In the genomic region with DNA sequence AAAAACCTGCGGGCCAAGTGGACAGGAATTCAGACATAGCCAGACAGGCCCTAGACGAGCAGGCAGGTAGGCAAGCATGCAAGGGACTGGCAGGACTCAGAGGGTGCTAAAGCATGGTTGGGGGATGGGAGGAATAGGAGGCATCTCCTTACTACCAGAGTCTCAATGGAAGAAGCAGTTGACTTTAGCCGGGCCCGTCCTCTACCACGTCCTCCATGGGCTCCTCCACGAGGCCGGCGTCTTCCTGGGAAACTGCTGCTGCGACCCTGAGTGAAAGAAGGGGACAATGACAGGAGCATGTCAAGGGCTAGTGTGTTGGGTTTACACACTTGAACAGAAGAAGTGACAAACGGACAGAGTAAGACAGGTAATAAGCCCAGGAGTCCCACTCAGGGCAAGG, we compare ENCODE assay signal across 1 cellular context.
TF ChIP-seq lines count a peak whose summit lies in the region.

No MANE protein-coding gene starts in this region.

TF ChIP-seq in IMR-90, 13 proteins besides CTCF, POLR2A, EP300 and RAD21:
- no peak for TF ChIP-seq NFE2L2 (IDR thresholded peaks at IDR 0.05; ENCODE audit: low read depth, low read length)
- TF ChIP-seq, protein P1, sequence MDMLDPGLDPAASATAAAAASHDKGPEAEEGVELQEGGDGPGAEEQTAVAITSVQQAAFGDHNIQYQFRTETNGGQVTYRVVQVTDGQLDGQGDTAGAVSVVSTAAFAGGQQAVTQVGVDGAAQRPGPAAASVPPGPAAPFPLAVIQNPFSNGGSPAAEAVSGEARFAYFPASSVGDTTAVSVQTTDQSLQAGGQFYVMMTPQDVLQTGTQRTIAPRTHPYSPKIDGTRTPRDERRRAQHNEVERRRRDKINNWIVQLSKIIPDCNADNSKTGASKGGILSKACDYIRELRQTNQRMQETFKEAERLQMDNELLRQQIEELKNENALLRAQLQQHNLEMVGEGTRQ (IDR thresholded peaks at IDR 0.05; ENCODE audit: low read depth, low read length): no peak
- TF ChIP-seq MAFK (IDR thresholded peaks at IDR 0.05; ENCODE audit: low read depth, low read length): no peak
- no peak for TF ChIP-seq BHLHE40 (IDR thresholded peaks at IDR 0.05; ENCODE audit: low read depth, low read length)
- no peak for TF ChIP-seq RFX5 (IDR thresholded peaks at IDR 0.05; ENCODE audit: low read depth, low read length)
- no peak for TF ChIP-seq CHD1 (IDR thresholded peaks at IDR 0.05; ENCODE audit: low read depth, low read length)
- TF ChIP-seq, protein P2, sequence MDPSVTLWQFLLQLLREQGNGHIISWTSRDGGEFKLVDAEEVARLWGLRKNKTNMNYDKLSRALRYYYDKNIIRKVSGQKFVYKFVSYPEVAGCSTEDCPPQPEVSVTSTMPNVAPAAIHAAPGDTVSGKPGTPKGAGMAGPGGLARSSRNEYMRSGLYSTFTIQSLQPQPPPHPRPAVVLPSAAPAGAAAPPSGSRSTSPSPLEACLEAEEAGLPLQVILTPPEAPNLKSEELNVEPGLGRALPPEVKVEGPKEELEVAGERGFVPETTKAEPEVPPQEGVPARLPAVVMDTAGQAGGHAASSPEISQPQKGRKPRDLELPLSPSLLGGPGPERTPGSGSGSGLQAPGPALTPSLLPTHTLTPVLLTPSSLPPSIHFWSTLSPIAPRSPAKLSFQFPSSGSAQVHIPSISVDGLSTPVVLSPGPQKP (IDR thresholded peaks at IDR 0.05; ENCODE audit: borderline replicate concordance, low read depth, low read length): no peak
- no peak for TF ChIP-seq SMC3 (IDR thresholded peaks at IDR 0.05; ENCODE audit: low read depth, low read length)
- no peak for TF ChIP-seq RCOR1 (IDR thresholded peaks at IDR 0.05; ENCODE audit: insufficient replicate concordance, low read length)
- TF ChIP-seq CEBPB (IDR thresholded peaks at IDR 0.05; ENCODE audit: low read depth, low read length): no peak
- no peak for TF ChIP-seq MAZ (IDR thresholded peaks at IDR 0.05; ENCODE audit: borderline replicate concordance, low read depth, low read length)
